Comparison of ENCODE assay signal across 8 cellular contexts in the genomic region with DNA sequence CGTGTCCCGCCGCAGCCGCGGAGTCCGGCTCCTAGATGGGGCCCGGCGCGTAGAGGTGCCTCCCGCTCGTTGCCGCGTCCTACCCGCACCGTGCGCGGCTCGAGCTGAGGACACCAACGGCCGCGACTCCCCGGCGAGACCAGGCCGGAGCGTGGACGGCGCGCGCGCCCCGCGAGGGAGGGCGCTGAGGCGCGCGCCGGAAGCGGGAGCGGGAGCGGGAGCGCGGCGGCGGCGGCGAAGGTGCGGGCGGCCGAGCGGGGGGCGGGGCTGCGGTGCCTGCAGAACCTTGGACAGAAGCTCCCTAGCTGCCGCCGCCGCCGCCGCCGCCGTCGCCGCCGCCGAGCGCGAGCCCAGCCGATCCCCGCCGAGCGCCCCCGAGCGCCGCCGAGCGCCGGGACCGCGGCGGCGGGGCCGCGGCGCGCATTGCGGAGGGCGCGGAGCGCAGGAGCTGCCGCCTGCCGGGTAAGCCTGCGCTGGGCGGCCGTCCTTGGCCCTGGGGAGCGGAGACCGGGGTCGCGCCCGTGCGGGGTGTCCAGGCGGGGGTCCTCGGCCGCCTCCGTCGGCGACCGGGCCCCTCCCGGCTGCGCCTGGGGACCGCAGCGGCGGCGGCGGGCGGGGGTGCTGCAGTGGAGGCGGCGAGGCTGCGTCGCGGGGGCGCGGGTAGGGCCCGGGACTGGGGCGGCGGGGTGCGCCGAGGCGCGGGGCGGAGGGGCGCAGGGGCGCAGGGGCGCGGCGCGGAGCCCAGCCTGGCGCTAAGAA. TPM values are rescaled to one million over a fixed set of nuclear protein-coding genes. Genes with fewer than 3 reads are reported as not detected.
DNase-seq lines count a peak whose midpoint lies in the region; ATAC-seq, FAIRE-seq and TF ChIP-seq lines count a peak whose summit lies in the region.

A gene (plus strand): TSS at position 293 of the 759 bp plus-strand sequence. CDS start 628 bp downstream, outside the sequence.

- POLR2A ChIA-PET in A549 (lab: Yijun Ruan, JAX), result interaction anchor here (0.6 to 1.3 kb wide), 3 partner anchors 43 to 434 kb away, joined by 3 to 5 read pairs (median 3); a partner anchor contains a TSS

- CTCF ChIA-PET in A549 (lab: Yijun Ruan, JAX), result interaction anchor here (0.7 to 23.7 kb wide), 10 partner anchors 9 to 268 kb away, joined by 3 to 298 read pairs (median 4); a partner anchor contains a TSS

- H3K4me2 ChIP-seq in A549, result peak within 1 kb of the TSS; percentile 93

- peak within 1 kb of the TSS; percentile 86 to 92 for H3K27ac ChIP-seq in A549

- ATAC-seq in A549 (peak; percentile 15 to 58), GM18517 (IDR thresholded peaks at IDR 0.05; ENCODE audit: unreplicated experiment) (peak; percentile 38), HG03095 (IDR thresholded peaks at IDR 0.05; ENCODE audit: unreplicated experiment) (peak; percentile 35)

- TF ChIP-seq POLR2A in A549 (IDR thresholded peaks at IDR 0.05; ENCODE audit: low read length), result peak; percentile 67

- H3K4me1 Mint-ChIP-seq in endothelial cell (ENCODE audit: unreplicated experiment), result peaks cover 10% of the 10 kb centered on the region

- H3K36me3 Mint-ChIP-seq in endothelial cell (ENCODE audit: low read depth, unreplicated experiment), result peaks cover 8% of the 10 kb centered on the region

- H3K4me1 ChIP-seq in A549, result peaks cover 6% of the 10 kb centered on the region; the same call in 1 of the 3 replicates

- H3K9me3 Mint-ChIP-seq in endothelial cell (ENCODE audit: unreplicated experiment), result no peaks in the 10 kb centered on the region

- no peak for FAIRE-seq in A549 (lab: Jason Lieb, UNC)

- TF ChIP-seq EP300 in A549 (IDR thresholded peaks at IDR 0.05), result no peak

- no peak for TF ChIP-seq RAD21 in A549 (conservative IDR thresholded peaks at IDR 0.05 in 1 of 2, IDR thresholded peaks at IDR 0.05 in 1 of 2)

- H3K4me3 Mint-ChIP-seq in endothelial cell (ENCODE audit: unreplicated experiment), result peak within 1 kb of the TSS; percentile 90

- DNase-seq in A549 (ENCODE audit: low read depth in 1 of 2, low spot score in 1 of 2) (peak; percentile 55 to 65), NCI-H748 (lab: John Stamatoyannopoulos, UW; ENCODE audit: unreplicated experiment) (peak; percentile 91), endothelial cell (ENCODE audit: low spot score) (peak; percentile 79), midbrain (lab: John Stamatoyannopoulos, UW) (peak; percentile 76)
- DNase-seq in activated CD8-positive, alpha-beta memory T cell treated with anti-CD3 and anti-CD28 coated beads, Interleukin-2, amount 50 U/mL, for 4 hours, result peak; percentile 71
- DNase-seq in stimulated activated CD8-positive, alpha-beta memory T cell treated with anti-CD3 and anti-CD28 coated beads, Interleukin-7, amount 100 ng/mL, for 48 hours (ENCODE audit: extremely low read depth in 1 of 2, low read depth in 1 of 2), result peak; percentile 41 to 46

- no peaks in the 10 kb centered on the region for H3K9me3 ChIP-seq in A549

- no peak for TF ChIP-seq CTCF in A549 (IDR thresholded peaks at IDR 0.05)
- no peak for TF ChIP-seq CTCF in endothelial cell (IDR thresholded peaks at IDR 0.05; ENCODE audit: unreplicated experiment)

- no CpG with 5 or more reads among the region's 135 CpGs for WGBS in A549 (ENCODE audit: missing lambda C conversion rate)

- no peak within 1 kb of the TSS for H3K27ac Mint-ChIP-seq in endothelial cell (ENCODE audit: unreplicated experiment)

- peaks cover 10% of the 10 kb centered on the region for H3K27me3 Mint-ChIP-seq in endothelial cell (ENCODE audit: unreplicated experiment)

- H3K4me3 ChIP-seq in A549, result peak within 1 kb of the TSS; percentile 94

TF ChIP-seq in A549, 52 proteins besides CTCF, POLR2A, EP300 and RAD21:
- no peak for TF ChIP-seq JUNB (IDR thresholded peaks at IDR 0.05)
- TF ChIP-seq RFX5 (IDR thresholded peaks at IDR 0.05), result no peak
- TF ChIP-seq CHD4 (IDR thresholded peaks at IDR 0.05; ENCODE audit: borderline replicate concordance), result no peak
- no peak for TF ChIP-seq SMC3 (IDR thresholded peaks at IDR 0.05)
- TF ChIP-seq, protein P1, sequence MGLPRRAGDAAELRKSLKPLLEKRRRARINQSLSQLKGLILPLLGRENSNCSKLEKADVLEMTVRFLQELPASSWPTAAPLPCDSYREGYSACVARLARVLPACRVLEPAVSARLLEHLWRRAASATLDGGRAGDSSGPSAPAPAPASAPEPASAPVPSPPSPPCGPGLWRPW (IDR thresholded peaks at IDR 0.05), result no peak
- TF ChIP-seq ZFP36 (IDR thresholded peaks at IDR 0.05; ENCODE audit: borderline replicate concordance, partially characterized antibody), result no peak
- TF ChIP-seq, protein P2, sequence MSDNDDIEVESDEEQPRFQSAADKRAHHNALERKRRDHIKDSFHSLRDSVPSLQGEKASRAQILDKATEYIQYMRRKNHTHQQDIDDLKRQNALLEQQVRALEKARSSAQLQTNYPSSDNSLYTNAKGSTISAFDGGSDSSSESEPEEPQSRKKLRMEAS (IDR thresholded peaks at IDR 0.05), result no peak
- TF ChIP-seq NPAS2 (CRISPR knock-in tag; IDR thresholded peaks at IDR 0.05; ENCODE audit: borderline replicate concordance), result 0 out of 2 replicates have a peak, but pooled peaks have one; percentile 0
- TF ChIP-seq, protein P3, sequence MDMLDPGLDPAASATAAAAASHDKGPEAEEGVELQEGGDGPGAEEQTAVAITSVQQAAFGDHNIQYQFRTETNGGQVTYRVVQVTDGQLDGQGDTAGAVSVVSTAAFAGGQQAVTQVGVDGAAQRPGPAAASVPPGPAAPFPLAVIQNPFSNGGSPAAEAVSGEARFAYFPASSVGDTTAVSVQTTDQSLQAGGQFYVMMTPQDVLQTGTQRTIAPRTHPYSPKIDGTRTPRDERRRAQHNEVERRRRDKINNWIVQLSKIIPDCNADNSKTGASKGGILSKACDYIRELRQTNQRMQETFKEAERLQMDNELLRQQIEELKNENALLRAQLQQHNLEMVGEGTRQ (IDR thresholded peaks at IDR 0.05), result no peak
- TF ChIP-seq CBX2 (IDR thresholded peaks at IDR 0.05; ENCODE audit: borderline replicate concordance, low read depth), result no peak
- TF ChIP-seq TFCP2L1 (CRISPR knock-in tag; IDR thresholded peaks at IDR 0.05), result no peak
- TF ChIP-seq JUN (IDR thresholded peaks at IDR 0.05), result peak in 1 of 2 experiments; percentile 74; a peak in 3 of 5 replicates
- no peak for TF ChIP-seq RCOR1 (IDR thresholded peaks at IDR 0.05; ENCODE audit: low read depth, low read length)
- TF ChIP-seq ZNF302 (CRISPR knock-in tag; IDR thresholded peaks at IDR 0.05), result no peak
- TF ChIP-seq, protein P4, sequence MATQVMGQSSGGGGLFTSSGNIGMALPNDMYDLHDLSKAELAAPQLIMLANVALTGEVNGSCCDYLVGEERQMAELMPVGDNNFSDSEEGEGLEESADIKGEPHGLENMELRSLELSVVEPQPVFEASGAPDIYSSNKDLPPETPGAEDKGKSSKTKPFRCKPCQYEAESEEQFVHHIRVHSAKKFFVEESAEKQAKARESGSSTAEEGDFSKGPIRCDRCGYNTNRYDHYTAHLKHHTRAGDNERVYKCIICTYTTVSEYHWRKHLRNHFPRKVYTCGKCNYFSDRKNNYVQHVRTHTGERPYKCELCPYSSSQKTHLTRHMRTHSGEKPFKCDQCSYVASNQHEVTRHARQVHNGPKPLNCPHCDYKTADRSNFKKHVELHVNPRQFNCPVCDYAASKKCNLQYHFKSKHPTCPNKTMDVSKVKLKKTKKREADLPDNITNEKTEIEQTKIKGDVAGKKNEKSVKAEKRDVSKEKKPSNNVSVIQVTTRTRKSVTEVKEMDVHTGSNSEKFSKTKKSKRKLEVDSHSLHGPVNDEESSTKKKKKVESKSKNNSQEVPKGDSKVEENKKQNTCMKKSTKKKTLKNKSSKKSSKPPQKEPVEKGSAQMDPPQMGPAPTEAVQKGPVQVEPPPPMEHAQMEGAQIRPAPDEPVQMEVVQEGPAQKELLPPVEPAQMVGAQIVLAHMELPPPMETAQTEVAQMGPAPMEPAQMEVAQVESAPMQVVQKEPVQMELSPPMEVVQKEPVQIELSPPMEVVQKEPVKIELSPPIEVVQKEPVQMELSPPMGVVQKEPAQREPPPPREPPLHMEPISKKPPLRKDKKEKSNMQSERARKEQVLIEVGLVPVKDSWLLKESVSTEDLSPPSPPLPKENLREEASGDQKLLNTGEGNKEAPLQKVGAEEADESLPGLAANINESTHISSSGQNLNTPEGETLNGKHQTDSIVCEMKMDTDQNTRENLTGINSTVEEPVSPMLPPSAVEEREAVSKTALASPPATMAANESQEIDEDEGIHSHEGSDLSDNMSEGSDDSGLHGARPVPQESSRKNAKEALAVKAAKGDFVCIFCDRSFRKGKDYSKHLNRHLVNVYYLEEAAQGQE (IDR thresholded peaks at IDR 0.05), result peak; percentile 29; the same call in 1 of the 2 replicates
- no peak for TF ChIP-seq ZSCAN20 (CRISPR knock-in tag; IDR thresholded peaks at IDR 0.05)
- TF ChIP-seq, protein P5, sequence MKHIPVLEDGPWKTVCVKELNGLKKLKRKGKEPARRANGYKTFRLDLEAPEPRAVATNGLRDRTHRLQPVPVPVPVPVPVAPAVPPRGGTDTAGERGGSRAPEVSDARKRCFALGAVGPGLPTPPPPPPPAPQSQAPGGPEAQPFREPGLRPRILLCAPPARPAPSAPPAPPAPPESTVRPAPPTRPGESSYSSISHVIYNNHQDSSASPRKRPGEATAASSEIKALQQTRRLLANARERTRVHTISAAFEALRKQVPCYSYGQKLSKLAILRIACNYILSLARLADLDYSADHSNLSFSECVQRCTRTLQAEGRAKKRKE (CRISPR knock-in tag; IDR thresholded peaks at IDR 0.05; ENCODE audit: low read depth), result no peak
- no peak for TF ChIP-seq FOSL2 (IDR thresholded peaks at IDR 0.05)
- no peak; the same call in 1 of the 2 replicates for TF ChIP-seq FOSL2 (CRISPR knock-in tag; IDR thresholded peaks at IDR 0.05)
- TF ChIP-seq KDM5A (IDR thresholded peaks at IDR 0.05), result no peak
- TF ChIP-seq TP53 (CRISPR knock-in tag; IDR thresholded peaks at IDR 0.05), result 0 out of 2 replicates have a peak, but pooled peaks have one; percentile 9
- no peak for TF ChIP-seq HOXB5 (CRISPR knock-in tag; IDR thresholded peaks at IDR 0.05)
- TF ChIP-seq EHF (CRISPR knock-in tag; IDR thresholded peaks at IDR 0.05), result no peak

RNA-seq across cellular contexts. Expression of the gene that starts here (rescaled TPM):
- 0.93 and 1.1 TPM in 2 replicates for polyA plus RNA-seq in A549 (2011; rRNA removed)
- 1.2 and 1.8 TPM in 2 replicates for polyA plus RNA-seq in A549 (2012; cell fraction: cytosol; rRNA removed)
- polyA plus RNA-seq in A549 (2012; cell fraction: nucleus; rRNA removed), result 2.8 and 3.2 TPM in 2 replicates
- 2.4 to 3.0 TPM (median 2.8 TPM) in 3 replicates for polyA plus RNA-seq in A549 (2017; fragmentation: RNase III; extraction: RNeasy Plus Mini Kit Qiagen cat#74134 plus additional on column Dnase treatment)
- polyA minus RNA-seq in A549 (2011; rRNA and poly(A)+ RNA removed), result 0.62 and 0.88 TPM in 2 replicates
- 2.2 TPM for total RNA-seq in endothelial cell (ENCODE audit: unreplicated experiment)

Comparison
In these comparisons a context has a peak if more than half of its experiments do, and no peak if none do; other contexts are left out.
1. Peak in every context shown above with its lines: DNase-seq, ATAC-seq, H3K4me3 ChIP-seq and H3K27ac ChIP-seq.